21 cellular contexts compared by ENCODE assay signal in the genomic region with DNA sequence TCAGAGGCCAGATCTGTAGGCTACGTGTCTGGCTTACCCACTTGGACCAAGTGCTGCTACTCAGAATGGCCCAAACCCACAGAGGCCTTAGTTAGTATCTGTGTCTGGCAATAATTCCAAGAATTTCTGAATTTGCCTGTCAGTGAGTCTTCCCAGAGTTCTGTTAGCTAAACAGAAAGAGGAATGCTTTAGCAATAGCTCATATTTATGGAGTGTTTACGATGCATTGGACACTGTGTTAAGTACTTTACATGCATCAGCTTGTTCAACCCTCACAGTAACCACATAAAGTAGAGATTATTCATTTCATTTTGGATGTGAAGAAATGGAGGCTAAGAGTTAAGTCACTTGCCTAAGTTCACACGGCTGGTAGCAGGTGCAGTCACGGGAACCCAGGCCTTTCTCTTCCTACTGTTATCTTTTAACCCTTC.
DNase-seq lines count a peak whose midpoint lies in the region; ATAC-seq and TF ChIP-seq lines count a peak whose summit lies in the region.
"Had no signal": no experiment of that assay in that cellular context is flagged by ENCODE, and none has a peak within 500 bp of the region (broad histone marks: within the 10 kb centered on the region; RNA-seq: fewer than 3 reads in every experiment).

No MANE protein-coding gene starts in this region.

- TF ChIP-seq CTCF in PC-9 (conservative IDR thresholded peaks at IDR 0.05), result no peak
- no peak for TF ChIP-seq CTCF in progenitor cell of endocrine pancreas (IDR thresholded peaks at IDR 0.05; ENCODE audit: unreplicated experiment)

- H3K36me3 ChIP-seq in PC-9 (ENCODE audit: low read depth), result no peaks in the 10 kb centered on the region
- H3K36me3 ChIP-seq: ascending aorta, gastroesophageal sphincter had no signal

- no peaks in the 10 kb centered on the region for H3K9me2 ChIP-seq in PC-9 (ENCODE audit: insufficient read depth)

- intact Hi-C loops in PC-9 (cut with micrococcal nuclease; ENCODE audit: unreplicated experiment), result no loop called here

- H3K4me1 ChIP-seq in PC-9 (replicated peaks; ENCODE audit: insufficient read depth), result peaks cover 12% of the 10 kb centered on the region

- BruUV-seq in PC-9 (replicated peaks; lab: Mats Ljungman, UMichigan), result no TSS peak

- H3K27ac Mint-ChIP-seq in progenitor cell of endocrine pancreas, result no peak overlapping the region
- H3K27ac Mint-ChIP-seq: stimulated activated naive CD8-positive, alpha-beta T cell treated with anti-CD3 and anti-CD28 coated beads, Interleukin-15, Interleukin-2, amounts not matched to agents 100 ng/mL and 50 ng/mL, for 24 hours had no signal

- H2AFZ ChIP-seq in PC-9, result no peak overlapping the region

- CTCF ChIA-PET in PC-9 (lab: Charles Lee), result no interaction called here

- no peak for ATAC-seq in HG03460 (IDR thresholded peaks at IDR 0.05; ENCODE audit: unreplicated experiment)
- ATAC-seq: gastroesophageal sphincter, Panc1 had no signal

- H3K4me3 Mint-ChIP-seq in progenitor cell of endocrine pancreas (ENCODE audit: low read depth), result no peak overlapping the region
- H3K4me3 Mint-ChIP-seq: stimulated activated naive CD8-positive, alpha-beta T cell treated with anti-CD3 and anti-CD28 coated beads, Interleukin-15, Interleukin-2, amounts not matched to agents 100 ng/mL and 50 ng/mL, for 24 hours had no signal

- H3K27me3 Mint-ChIP-seq in progenitor cell of endocrine pancreas, result peaks cover 12% of the 10 kb centered on the region

- H3K27ac ChIP-seq in PC-9, result no peak overlapping the region
- H3K27ac ChIP-seq: gastroesophageal sphincter, HL-60 had no signal

- H3K36me3 Mint-ChIP-seq in progenitor cell of endocrine pancreas (ENCODE audit: insufficient read depth), result no peaks in the 10 kb centered on the region
- H3K36me3 Mint-ChIP-seq: immature natural killer cell had no signal

- DNase-seq in GM04504 (ENCODE audit: low read depth) (peak; percentile 87), astrocyte of the hippocampus (ENCODE audit: low read depth, low spot score) (peak; percentile 44), hepatic stellate cell (ENCODE audit: low spot score) (peak; percentile 40), skeletal muscle cell (ENCODE audit: low read depth) (peak; percentile 84), PC-9 (no peak), progenitor cell of endocrine pancreas (ENCODE audit: low spot score, unreplicated experiment) (no peak), GOT3 (lab: John Stamatoyannopoulos, UW) (no peak)
- DNase-seq: activated effector memory CD4-positive, alpha-beta T cell treated with anti-CD3 and anti-CD28 coated beads, Interleukin-2, amount 50 U/mL, for 16 hours; DMS79 treated with DMSO at 0.1 percent for 48 hours; immature natural killer cell; Kasumi-1; midbrain; NCI-H187; NCI-H526; occipital lobe had no signal

- H3K4me1 Mint-ChIP-seq in progenitor cell of endocrine pancreas (ENCODE audit: low read depth), result no peaks in the 10 kb centered on the region

- H3K9me3 ChIP-seq in PC-9 (ENCODE audit: insufficient read depth, low read depth), result no peaks in the 10 kb centered on the region
- H3K9me3 ChIP-seq: ascending aorta, gastroesophageal sphincter had no signal

- no peak overlapping the region for H3K4me2 ChIP-seq in PC-9

- no peaks in the 10 kb centered on the region for H3K79me2 ChIP-seq in PC-9 (ENCODE audit: low read depth)

- no peaks in the 10 kb centered on the region for H3K9me3 Mint-ChIP-seq in progenitor cell of endocrine pancreas (ENCODE audit: low read depth)
- H3K9me3 Mint-ChIP-seq: immature natural killer cell; stimulated activated naive CD8-positive, alpha-beta T cell treated with anti-CD3 and anti-CD28 coated beads, Interleukin-15, Interleukin-2, amounts not matched to agents 100 ng/mL and 50 ng/mL, for 24 hours had no signal

- H3K4me3 ChIP-seq in skeletal muscle cell (ENCODE audit: low read depth, low read length), result no peak overlapping the region
- no peak overlapping the region for H3K4me3 ChIP-seq in PC-9
- H3K4me3 ChIP-seq: ascending aorta, gastroesophageal sphincter had no signal

- H3K27me3 ChIP-seq in PC-9 (ENCODE audit: insufficient read depth, low read depth), result no peaks in the 10 kb centered on the region
- H3K27me3 ChIP-seq: ascending aorta, gastroesophageal sphincter had no signal

- H4K20me1 ChIP-seq in PC-9 (ENCODE audit: insufficient read depth), result no peaks in the 10 kb centered on the region

- POLR2A ChIA-PET in PC-9 (lab: Charles Lee; ENCODE audit: unreplicated experiment), result no interaction called here

- H3F3A ChIP-seq in PC-9 (ENCODE audit: insufficient read depth, low read depth), result peaks cover 12% of the 10 kb centered on the region; the same call in 1 of the 2 replicates

Comparison
In these comparisons a context has a peak if more than half of its experiments do, and no peak if none do; other contexts are left out.
1. DNase-seq: peak in GM04504 (single experiment), astrocyte of the hippocampus (single experiment), hepatic stellate cell (single experiment) and skeletal muscle cell (single experiment); none in PC-9 (0 of 2), progenitor cell of endocrine pancreas (single experiment) and GOT3 (single experiment).